8 cellular contexts compared by ENCODE assay signal in the genomic region with DNA sequence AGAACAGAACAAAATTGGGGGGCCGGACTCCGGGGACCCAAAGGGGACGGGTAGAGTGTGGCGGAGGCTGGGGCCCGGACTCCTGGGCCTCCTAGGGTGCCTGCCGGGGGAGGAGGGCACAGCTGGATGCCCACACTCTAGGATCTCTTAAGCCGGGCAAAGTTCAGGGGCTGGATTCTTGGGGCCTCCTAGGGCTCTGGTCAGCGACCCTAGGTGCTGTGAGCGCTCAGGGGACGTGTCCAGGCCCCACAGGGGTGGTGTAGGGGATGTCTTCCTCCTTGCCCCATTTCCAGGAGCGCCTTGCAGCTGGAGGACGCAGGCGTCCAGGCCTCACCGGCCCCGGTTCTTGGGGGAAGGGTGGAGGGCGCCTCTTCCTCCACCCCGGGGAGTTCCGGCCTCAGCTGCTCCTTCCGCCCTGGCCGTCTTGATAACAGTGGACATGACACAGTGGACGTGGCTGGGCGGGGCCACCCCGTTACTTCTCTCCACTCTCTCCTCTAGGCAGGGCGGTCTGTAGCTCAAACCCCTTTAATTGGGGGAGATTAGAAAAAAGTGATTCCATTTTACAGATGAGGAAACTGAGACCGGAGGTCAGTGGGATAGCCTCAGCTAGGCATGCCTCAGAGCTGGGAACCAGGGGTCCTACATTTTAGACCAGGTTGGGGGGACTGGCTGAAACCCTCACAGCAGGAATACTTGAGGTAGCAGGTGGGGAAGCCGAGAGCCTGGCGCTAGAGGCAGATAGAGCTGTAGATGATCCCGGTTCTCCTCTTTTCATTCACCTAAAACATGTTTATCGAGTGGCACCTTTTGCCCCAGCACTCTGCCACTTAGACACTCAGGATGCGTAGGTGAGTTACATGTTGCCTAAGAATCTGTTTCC.
DNase-seq lines count a peak whose midpoint lies in the region; ATAC-seq and TF ChIP-seq lines count a peak whose summit lies in the region.

No MANE protein-coding gene starts in this region.

- peak; percentile 25 for ATAC-seq in GM21528 (IDR thresholded peaks at IDR 0.05; ENCODE audit: low FRiP score, unreplicated experiment)
- no peak for ATAC-seq in HG03565 (IDR thresholded peaks at IDR 0.05; ENCODE audit: unreplicated experiment)
- no peak for ATAC-seq in HG02970 (IDR thresholded peaks at IDR 0.05; ENCODE audit: low FRiP score, unreplicated experiment)

- H3K4me3 ChIP-seq in epithelial cell of esophagus (ENCODE audit: low read length) = peak overlapping the region; percentile 87

- peak; percentile 29 for DNase-seq in Ammon's horn (ENCODE audit: low spot score)
- peak; percentile 59 for DNase-seq in RPMI8226
- DNase-seq in epithelial cell of esophagus (ENCODE audit: low read depth) = peak; percentile 17
- DNase-seq in NCI-H2107 (lab: John Stamatoyannopoulos, UW) = no peak

- peaks cover 38% of the 10 kb centered on the region for H3K27me3 Mint-ChIP-seq in nephron (ENCODE audit: low read depth)

- H3K36me3 Mint-ChIP-seq in nephron (ENCODE audit: low read depth) = no peaks in the 10 kb centered on the region

- TF ChIP-seq CTCF in epithelial cell of esophagus (IDR thresholded peaks at IDR 0.05; ENCODE audit: insufficient read depth, low read depth, low read length, missing control alignments) = no peak
- TF ChIP-seq CTCF in nephron (IDR thresholded peaks at IDR 0.05; ENCODE audit: unreplicated experiment in 3 of 3) = no peak

- no peaks in the 10 kb centered on the region for H3K9me3 Mint-ChIP-seq in nephron

- H3K4me1 Mint-ChIP-seq in nephron = no peaks in the 10 kb centered on the region

- H3K27ac Mint-ChIP-seq in nephron = no peak overlapping the region

- H3K4me3 Mint-ChIP-seq in nephron = peak overlapping the region in 2 of 3 experiments; percentile 71 to 72
